Comparison of ENCODE assay signal across 22 cellular contexts in the genomic region with DNA sequence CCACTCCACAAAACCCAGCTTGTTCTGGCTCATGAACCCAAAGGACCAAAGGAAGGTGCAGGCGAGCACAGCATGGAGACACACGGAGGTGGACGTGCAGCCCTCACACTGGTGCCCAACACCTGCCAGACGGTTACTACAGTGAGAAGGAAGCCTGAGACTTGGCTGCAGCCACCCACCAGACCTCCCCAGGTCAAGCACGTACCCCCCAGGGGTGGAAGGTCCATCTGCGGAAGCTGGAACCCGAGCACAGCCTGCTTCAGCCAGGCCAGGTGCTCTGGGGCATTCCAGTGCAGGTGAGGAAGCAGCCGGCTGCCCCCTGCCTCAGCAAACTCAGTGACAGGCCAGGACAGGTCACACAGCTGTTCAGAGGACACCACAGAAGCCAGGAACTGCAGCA.
DNase-seq lines count a peak whose midpoint lies in the region; ATAC-seq and TF ChIP-seq lines count a peak whose summit lies in the region.
"Had no signal": no experiment of that assay in that cellular context is flagged by ENCODE, and none has a peak within 500 bp of the region (broad histone marks: within the 10 kb centered on the region; RNA-seq: fewer than 3 reads in every experiment).

No MANE protein-coding gene starts in this region.

- ATAC-seq in HG03045 (IDR thresholded peaks at IDR 0.05; ENCODE audit: unreplicated experiment) (no peak), HG03439 (IDR thresholded peaks at IDR 0.05; ENCODE audit: unreplicated experiment) (no peak)
- ATAC-seq: PC-3, Right ventricle myocardium inferior had no signal

- TF ChIP-seq CTCF in RWPE1 (conservative IDR thresholded peaks at IDR 0.05; ENCODE audit: low read depth) = no peak

- POLR2A ChIA-PET in RWPE1 (lab: Yijun Ruan, JAX; ENCODE audit: low non-redundant PET) = interaction anchor here (0.7 kb wide), 1 partner anchor 14 kb away, joined by 3 read pairs; no protein-coding TSS in a partner anchor

- CTCF ChIA-PET in RWPE1 (lab: Yijun Ruan, JAX) = no interaction called here

- peak overlapping the region; percentile 29 for H3K27ac ChIP-seq in RWPE1
- peak overlapping the region; percentile 64 for H3K27ac ChIP-seq in angular gyrus (ENCODE audit: low read depth, low read length)
- H3K27ac ChIP-seq in layer of hippocampus (ENCODE audit: low read depth, low read length) = peak overlapping the region; percentile 23
- H3K27ac ChIP-seq in substantia nigra (ENCODE audit: low read depth, low read length, poor library complexity, severe bottlenecking) = peak overlapping the region; percentile 75
- H3K27ac ChIP-seq: A549; BLaER1 treated with 17β-estradiol and CSF1 and Interleukin-3, amounts not matched to agents 10 nM and 100 nM; KMS-11; SJCRH30 had no signal

- no peaks in the 10 kb centered on the region for H3K27me3 ChIP-seq in layer of hippocampus (ENCODE audit: control insufficient read depth, insufficient read depth, low read length)
- H3K27me3 ChIP-seq: BLaER1 treated with 17β-estradiol and CSF1 and Interleukin-3, amounts not matched to agents 10 nM and 100 nM; SJCRH30 had no signal

- DNase-seq in RWPE1 (ENCODE audit: low spot score) (no peak), substantia nigra (lab: John Stamatoyannopoulos, UW) (no peak), NCI-H446 (lab: John Stamatoyannopoulos, UW) (no peak)
- DNase-seq: AML-193; CD4-positive, alpha-beta T cell; IMR-90; MM.1S; NCI-H2029; NCI-H446 treated with DMSO at 0.1 percent for 48 hours; NCI-H526; NCI-H82; NK-92 treated with Interleukin-12 subunit alpha and Interleukin-12 subunit beta, amount 100 ng/mL, for 24 hours; PC-3; SJCRH30 had no signal

Comparison
In these comparisons a context has a peak if more than half of its experiments do, and no peak if none do; other contexts are left out.
1. H3K27ac ChIP-seq: peak in every context shown above with its lines; median percentile 75 in substantia nigra; 64 in angular gyrus; 29 in RWPE1; 23 in layer of hippocampus.